Comparison of ENCODE assay signal across 29 cellular contexts in genomic region chr19:13300421-13301030, GRCh38.
"Had no signal": no experiment of that assay in that cellular context is flagged by ENCODE, and none has a peak within 500 bp of the region (broad histone marks: within the 10 kb centered on the region; RNA-seq: fewer than 3 reads in every experiment).

No MANE protein-coding gene starts in this region.

- H3K9me3 Mint-ChIP-seq: activated CD4-positive, alpha-beta memory T cell treated with anti-CD3 and anti-CD28 coated beads for 36 hours; activated CD4-positive, alpha-beta T cell treated with anti-CD3 and anti-CD28 coated beads, Interleukin-2, amount 10 ng/mL, durations not matched to agents 24 days and 14 days; activated naive CD4-positive, alpha-beta T cell treated with anti-CD3 and anti-CD28 coated beads, Interleukin-2, amount 10 ng/mL, durations not matched to agents 7 days and 5 days; activated naive CD4-positive, alpha-beta T cell treated with anti-CD3 and anti-CD28 coated beads, Interleukin-2, amount 50 U/mL, for 72 hours; activated naive CD8-positive, alpha-beta T cell treated with anti-CD3 and anti-CD28 coated beads, Interleukin-2, amount 10 ng/mL, durations not matched to agents 7 days and 5 days; activated T-cell treated with anti-CD3 and anti-CD28 coated beads, Interleukin-2, amount 50 U/mL, for 72 hours; T-cell; T-helper 1 cell treated with Interleukin-12 subunit alpha and Interleukin-12 subunit beta and Interleukin-4 antibody, amounts not matched to agents 30 μg/mL and 1 μg/mL, for 36 hours; T-helper 2 cell treated with Interferon-gamma antibody and Interleukin-4, amounts not matched to agents 5 μg/mL and 100 μg/mL, for 36 hours had no signal

- H3K4me3 Mint-ChIP-seq: activated CD4-positive, alpha-beta memory T cell treated with anti-CD3 and anti-CD28 coated beads for 36 hours; activated CD4-positive, alpha-beta T cell treated with anti-CD3 and anti-CD28 coated beads for 36 hours; activated CD4-positive, alpha-beta T cell treated with anti-CD3 and anti-CD28 coated beads, Interleukin-2, amount 10 ng/mL, durations not matched to agents 24 days and 14 days; activated CD8-positive, alpha-beta memory T cell treated with anti-CD3 and anti-CD28 coated beads, Interleukin-2, amount 10 ng/mL, durations not matched to agents 7 days and 5 days; activated CD8-positive, alpha-beta T cell treated with anti-CD3 and anti-CD28 coated beads, Interleukin-2, amount 10 ng/mL, durations not matched to agents 7 days and 5 days; activated naive CD4-positive, alpha-beta T cell treated with anti-CD3 and anti-CD28 coated beads, Interleukin-2, amount 10 ng/mL, durations not matched to agents 7 days and 5 days; activated naive CD8-positive, alpha-beta T cell treated with anti-CD3 and anti-CD28 coated beads, Interleukin-2, amount 10 ng/mL, durations not matched to agents 7 days and 5 days; activated T-cell treated with anti-CD3 and anti-CD28 coated beads, Interleukin-2, amount 50 U/mL, for 72 hours; brain; T-helper 1 cell treated with Interleukin-12 subunit alpha and Interleukin-12 subunit beta and Interleukin-4 antibody, amounts not matched to agents 30 μg/mL and 1 μg/mL, for 36 hours; T-helper 2 cell treated with Interferon-gamma antibody and Interleukin-4, amounts not matched to agents 5 μg/mL and 100 μg/mL, for 36 hours had no signal

- DNase-seq: activated CD4-positive, alpha-beta memory T cell treated with anti-CD3 and anti-CD28 coated beads for 36 hours; activated CD4-positive, alpha-beta T cell treated with anti-CD3 and anti-CD28 coated beads for 36 hours; activated CD4-positive, alpha-beta T cell treated with anti-CD3 and anti-CD28 coated beads, Interleukin-2, amount 10 ng/mL, durations not matched to agents 24 days and 14 days; activated CD4-positive, CD25-positive, alpha-beta regulatory T cell; activated CD4-positive, CD25-positive, alpha-beta regulatory T cell treated with anti-CD3 and anti-CD28 coated beads, Interleukin-2, amount 50 U/mL, for 72 hours; activated CD8-positive, alpha-beta memory T cell treated with anti-CD3 and anti-CD28 coated beads, Interleukin-2, amount 10 ng/mL, durations not matched to agents 7 days and 5 days; activated CD8-positive, alpha-beta memory T cell treated with anti-CD3 and anti-CD28 coated beads, Interleukin-2, amount 50 U/mL, for 4 hours; activated CD8-positive, alpha-beta T cell treated with anti-CD3 and anti-CD28 coated beads, Interleukin-2, amount 10 ng/mL, durations not matched to agents 7 days and 5 days; activated gamma-delta T cell; activated naive CD4-positive, alpha-beta T cell; activated naive CD4-positive, alpha-beta T cell treated with anti-CD3 and anti-CD28 coated beads, Interleukin-2, amount 10 ng/mL, durations not matched to agents 7 days and 5 days; activated naive CD8-positive, alpha-beta T cell treated with anti-CD3 and anti-CD28 coated beads, Interleukin-2, amount 10 ng/mL, durations not matched to agents 7 days and 5 days; activated T-cell treated with anti-CD3 and anti-CD28 coated beads, Interleukin-2, amount 50 U/mL, for 1 hour; activated T-cell treated with anti-CD3 and anti-CD28 coated beads, Interleukin-2, amount 50 U/mL, for 72 hours; central memory CD4-positive, alpha-beta T cell; colonic mucosa; effector CD8-positive, alpha-beta T cell; foreskin fibroblast; gastrocnemius medialis; SW 1271; T-cell; T1000 had no signal

- H3K4me1 Mint-ChIP-seq: activated CD4-positive, alpha-beta T cell treated with anti-CD3 and anti-CD28 coated beads, Interleukin-2, amount 10 ng/mL, durations not matched to agents 24 days and 14 days; activated CD8-positive, alpha-beta memory T cell treated with anti-CD3 and anti-CD28 coated beads, Interleukin-2, amount 10 ng/mL, durations not matched to agents 7 days and 5 days; activated naive CD8-positive, alpha-beta T cell treated with anti-CD3 and anti-CD28 coated beads, Interleukin-2, amount 10 ng/mL, durations not matched to agents 7 days and 5 days had no signal

- ATAC-seq: activated CD4-positive, alpha-beta T cell treated with anti-CD3 and anti-CD28 coated beads for 36 hours; activated CD8-positive, alpha-beta memory T cell treated with anti-CD3 and anti-CD28 coated beads, Interleukin-2, amount 10 ng/mL, durations not matched to agents 7 days and 5 days; activated CD8-positive, alpha-beta T cell treated with anti-CD3 and anti-CD28 coated beads, Interleukin-2, amount 10 ng/mL, durations not matched to agents 7 days and 5 days; activated naive CD4-positive, alpha-beta T cell treated with anti-CD3 and anti-CD28 coated beads, Interleukin-2, amount 50 U/mL, for 72 hours; activated T-cell treated with anti-CD3 and anti-CD28 coated beads, Interleukin-2, amount 50 U/mL, for 72 hours; esophagus mucosa; gastrocnemius medialis; T-cell had no signal

- H3K27ac Mint-ChIP-seq: activated CD4-positive, alpha-beta memory T cell treated with anti-CD3 and anti-CD28 coated beads for 36 hours; activated CD4-positive, alpha-beta T cell treated with anti-CD3 and anti-CD28 coated beads for 36 hours; activated CD4-positive, alpha-beta T cell treated with anti-CD3 and anti-CD28 coated beads, Interleukin-2, amount 10 ng/mL, durations not matched to agents 24 days and 14 days; activated CD8-positive, alpha-beta memory T cell treated with anti-CD3 and anti-CD28 coated beads, Interleukin-2, amount 10 ng/mL, durations not matched to agents 7 days and 5 days; activated CD8-positive, alpha-beta T cell treated with anti-CD3 and anti-CD28 coated beads, Interleukin-2, amount 10 ng/mL, durations not matched to agents 7 days and 5 days; activated naive CD4-positive, alpha-beta T cell treated with anti-CD3 and anti-CD28 coated beads, Interleukin-2, amount 10 ng/mL, durations not matched to agents 7 days and 5 days; activated naive CD8-positive, alpha-beta T cell treated with anti-CD3 and anti-CD28 coated beads, Interleukin-2, amount 10 ng/mL, durations not matched to agents 7 days and 5 days; activated T-cell treated with anti-CD3 and anti-CD28 coated beads, Interleukin-2, amount 50 U/mL, for 72 hours; T-helper 1 cell treated with Interleukin-12 subunit alpha and Interleukin-12 subunit beta and Interleukin-4 antibody, amounts not matched to agents 30 μg/mL and 1 μg/mL, for 36 hours; T-helper 2 cell treated with Interferon-gamma antibody and Interleukin-4, amounts not matched to agents 5 μg/mL and 100 μg/mL, for 36 hours had no signal

- H3K9me3 ChIP-seq: ascending aorta, breast epithelium, colonic mucosa, gastrocnemius medialis had no signal

- H3K36me3 Mint-ChIP-seq: activated CD4-positive, alpha-beta memory T cell treated with anti-CD3 and anti-CD28 coated beads for 36 hours; activated CD8-positive, alpha-beta memory T cell treated with anti-CD3 and anti-CD28 coated beads, Interleukin-2, amount 10 ng/mL, durations not matched to agents 7 days and 5 days; activated naive CD4-positive, alpha-beta T cell treated with anti-CD3 and anti-CD28 coated beads, Interleukin-2, amount 10 ng/mL, durations not matched to agents 7 days and 5 days; activated naive CD8-positive, alpha-beta T cell treated with anti-CD3 and anti-CD28 coated beads, Interleukin-2, amount 10 ng/mL, durations not matched to agents 7 days and 5 days; T-cell had no signal
